Comparison of ENCODE assay signal across 9 cellular contexts in genomic region chr7:78770422-78771410, GRCh38.
DNase-seq lines count a peak whose midpoint lies in the region; ATAC-seq and TF ChIP-seq lines count a peak whose summit lies in the region.
"Had no signal": no experiment of that assay in that cellular context is flagged by ENCODE, and none has a peak within 500 bp of the region (broad histone marks: within the 10 kb centered on the region; RNA-seq: fewer than 3 reads in every experiment).

No MANE protein-coding gene starts in this region.

- H3K4me3 ChIP-seq in fibroblast of pulmonary artery (replicated peaks; ENCODE audit: low read depth, low read length): no peak overlapping the region
- H3K4me3 ChIP-seq in parathyroid adenoma (ENCODE audit: low read depth, low read length): peak overlapping the region; percentile 28

- TF ChIP-seq CTCF in fibroblast of pulmonary artery (IDR thresholded peaks at IDR 0.05; ENCODE audit: low read length, missing control alignments) (no peak), parathyroid adenoma (IDR thresholded peaks at IDR 0.05) (no peak)

- peak; percentile 32 for ATAC-seq in GM18511 (IDR thresholded peaks at IDR 0.05; ENCODE audit: unreplicated experiment)

- H3K9ac ChIP-seq in parathyroid adenoma: no peak overlapping the region

- H3K4me1 ChIP-seq in parathyroid adenoma: no peaks in the 10 kb centered on the region

- H2AFZ ChIP-seq in parathyroid adenoma: peak overlapping the region; percentile 59

- no peaks in the 10 kb centered on the region for H3K9me3 ChIP-seq in parathyroid adenoma (ENCODE audit: control insufficient read depth, low read length)

- no peaks in the 10 kb centered on the region for H3K79me2 ChIP-seq in parathyroid adenoma

- peak; percentile 97 for DNase-seq in NCI-H2171 treated with DMSO at 0.1 percent for 48 hours (lab: John Stamatoyannopoulos, UW)
- peak; percentile 2 for DNase-seq in fibroblast of pulmonary artery (ENCODE audit: low read depth)
- DNase-seq in stimulated activated CD4-positive, alpha-beta T cell treated with anti-CD3 and anti-CD28 coated beads, Interleukin-4, amount 100 ng/mL, for 24 hours: no peak
- no peak for DNase-seq in GOT3 (lab: John Stamatoyannopoulos, UW)
- no peak for DNase-seq in stimulated activated CD4-positive, alpha-beta T cell treated with anti-CD3 and anti-CD28 coated beads, Interleukin-2, amount 100 ng/mL, for 48 hours
- DNase-seq in UCSD-AML1 (lab: John Stamatoyannopoulos, UW; ENCODE audit: unreplicated experiment): no peak

- no peak overlapping the region for H3K27ac ChIP-seq in parathyroid adenoma
- H3K27ac ChIP-seq: HL-60 had no signal

- H3K36me3 ChIP-seq in parathyroid adenoma (ENCODE audit: control insufficient read depth, insufficient read depth, low read length): no peaks in the 10 kb centered on the region

- H3K4me2 ChIP-seq in parathyroid adenoma (ENCODE audit: low read length): peak overlapping the region; percentile 69

- no peaks in the 10 kb centered on the region for H3K27me3 ChIP-seq in parathyroid adenoma (ENCODE audit: control insufficient read depth, insufficient read depth, low read length)

Comparison
In these comparisons a context has a peak if more than half of its experiments do, and no peak if none do; other contexts are left out.
1. DNase-seq: peak in NCI-H2171 treated with DMSO at 0.1 percent for 48 hours (single experiment) and fibroblast of pulmonary artery (single experiment); none in stimulated activated CD4-positive, alpha-beta T cell treated with anti-CD3 and anti-CD28 coated beads, Interleukin-4, amount 100 ng/mL, for 24 hours (single experiment), GOT3 (single experiment), stimulated activated CD4-positive, alpha-beta T cell treated with anti-CD3 and anti-CD28 coated beads, Interleukin-2, amount 100 ng/mL, for 48 hours (0 of 2) and UCSD-AML1 (single experiment).